ENCODE assay signal across 1 cellular context in the genomic region with DNA sequence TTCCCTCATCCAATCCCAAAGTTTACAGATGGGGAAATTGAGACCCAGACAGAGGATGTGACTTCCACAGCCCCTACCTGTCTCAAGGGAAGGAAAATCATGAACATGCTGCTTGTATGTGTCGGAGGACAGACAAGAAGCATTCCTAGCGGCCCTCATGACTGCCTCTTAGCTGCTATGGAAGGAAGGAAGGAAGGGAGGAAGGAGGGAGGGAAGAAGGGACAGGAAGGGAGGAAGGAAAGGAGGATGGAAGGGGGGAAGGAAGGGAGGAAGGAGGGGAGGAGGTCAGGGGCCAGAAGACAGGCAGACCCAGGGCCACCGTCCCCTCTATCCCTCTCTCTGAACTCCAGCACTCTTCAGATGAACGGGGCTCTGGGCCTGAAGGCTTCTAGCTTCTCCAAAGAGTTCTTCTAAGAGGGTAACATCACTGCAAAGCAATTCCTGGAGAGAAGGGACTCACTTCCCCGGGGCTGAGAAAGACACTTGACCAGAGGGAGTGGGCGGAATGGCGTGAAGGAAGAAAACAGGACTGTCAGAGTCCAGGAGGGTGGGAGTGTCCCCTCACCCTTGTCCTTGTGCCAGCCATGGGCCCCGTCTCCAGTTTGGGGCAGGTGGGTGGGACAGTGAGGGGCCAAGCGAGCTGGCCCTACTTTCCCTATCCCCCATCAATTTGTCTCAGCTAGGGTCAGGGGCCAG.
TF ChIP-seq lines count a peak whose summit lies in the region.

No MANE protein-coding gene starts in this region.

TF ChIP-seq in H1, 55 proteins besides CTCF, POLR2A, EP300 and RAD21:
- TF ChIP-seq CBX5 (IDR thresholded peaks at IDR 0.05; ENCODE audit: low read depth, low read length) (no peak), TBP (IDR thresholded peaks at IDR 0.05; ENCODE audit: low read depth, low read length) (no peak), SP2 (IDR thresholded peaks at IDR 0.05; ENCODE audit: low read length) (no peak), KDM1A (IDR thresholded peaks at IDR 0.05; ENCODE audit: borderline replicate concordance, low read length) (no peak), TAF7 (optimal IDR thresholded peaks at IDR 0.05; ENCODE audit: borderline replicate concordance, low read depth, low read length) (no peak), EGR1 (IDR thresholded peaks at IDR 0.05; ENCODE audit: borderline replicate concordance, low read depth, low read length) (no peak), KDM4A (IDR thresholded peaks at IDR 0.05; ENCODE audit: low read depth, low read length, severe bottlenecking) (no peak), CREB1 (IDR thresholded peaks at IDR 0.05) (no peak), SUZ12 (IDR thresholded peaks at IDR 0.05; ENCODE audit: low read length) (no peak), ASH2L (IDR thresholded peaks at IDR 0.05; ENCODE audit: low read length) (no peak), EZH2 (IDR thresholded peaks at IDR 0.05; ENCODE audit: low read depth, low read length, severe bottlenecking) (no peak), HDAC6 (IDR thresholded peaks at IDR 0.05; ENCODE audit: low read depth, low read length) (no peak), SIRT6 (IDR thresholded peaks at IDR 0.05; ENCODE audit: low read length) (no peak), POLR2AphosphoS5 (IDR thresholded peaks at IDR 0.05; ENCODE audit: low read depth, low read length) (no peak)
- TF ChIP-seq, protein P1, sequence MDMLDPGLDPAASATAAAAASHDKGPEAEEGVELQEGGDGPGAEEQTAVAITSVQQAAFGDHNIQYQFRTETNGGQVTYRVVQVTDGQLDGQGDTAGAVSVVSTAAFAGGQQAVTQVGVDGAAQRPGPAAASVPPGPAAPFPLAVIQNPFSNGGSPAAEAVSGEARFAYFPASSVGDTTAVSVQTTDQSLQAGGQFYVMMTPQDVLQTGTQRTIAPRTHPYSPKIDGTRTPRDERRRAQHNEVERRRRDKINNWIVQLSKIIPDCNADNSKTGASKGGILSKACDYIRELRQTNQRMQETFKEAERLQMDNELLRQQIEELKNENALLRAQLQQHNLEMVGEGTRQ (IDR thresholded peaks at IDR 0.05; ENCODE audit: low read length): no peak
- TF ChIP-seq, protein P2, sequence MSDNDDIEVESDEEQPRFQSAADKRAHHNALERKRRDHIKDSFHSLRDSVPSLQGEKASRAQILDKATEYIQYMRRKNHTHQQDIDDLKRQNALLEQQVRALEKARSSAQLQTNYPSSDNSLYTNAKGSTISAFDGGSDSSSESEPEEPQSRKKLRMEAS (IDR thresholded peaks at IDR 0.05): no peak
